Comparison of ENCODE assay signal across 1 cellular context in the genomic region with DNA sequence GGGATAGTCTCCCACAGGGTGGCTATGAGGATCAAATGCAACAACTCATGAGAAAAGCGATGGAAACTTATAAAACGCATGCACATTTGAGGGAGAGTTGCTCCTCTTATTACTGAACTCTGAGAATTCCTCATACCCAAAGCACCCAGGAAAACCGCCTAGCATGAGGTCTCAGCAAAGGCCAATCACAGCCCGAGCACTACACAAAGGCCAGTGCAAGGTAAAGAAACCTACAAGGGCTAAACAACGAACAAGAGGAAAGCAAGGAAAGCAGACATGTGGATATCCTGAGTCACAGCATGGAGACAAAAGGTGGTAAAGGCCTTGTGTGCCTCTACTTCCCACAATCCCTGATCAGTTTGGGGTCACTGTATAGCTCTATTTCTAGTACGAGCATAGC.
TF ChIP-seq lines count a peak whose summit lies in the region.

No MANE protein-coding gene starts in this region.

TF ChIP-seq in liver, 16 proteins besides CTCF, POLR2A, EP300 and RAD21:
- TF ChIP-seq FOXA1 (IDR thresholded peaks at IDR 0.05), result no peak
- TF ChIP-seq, protein P1, sequence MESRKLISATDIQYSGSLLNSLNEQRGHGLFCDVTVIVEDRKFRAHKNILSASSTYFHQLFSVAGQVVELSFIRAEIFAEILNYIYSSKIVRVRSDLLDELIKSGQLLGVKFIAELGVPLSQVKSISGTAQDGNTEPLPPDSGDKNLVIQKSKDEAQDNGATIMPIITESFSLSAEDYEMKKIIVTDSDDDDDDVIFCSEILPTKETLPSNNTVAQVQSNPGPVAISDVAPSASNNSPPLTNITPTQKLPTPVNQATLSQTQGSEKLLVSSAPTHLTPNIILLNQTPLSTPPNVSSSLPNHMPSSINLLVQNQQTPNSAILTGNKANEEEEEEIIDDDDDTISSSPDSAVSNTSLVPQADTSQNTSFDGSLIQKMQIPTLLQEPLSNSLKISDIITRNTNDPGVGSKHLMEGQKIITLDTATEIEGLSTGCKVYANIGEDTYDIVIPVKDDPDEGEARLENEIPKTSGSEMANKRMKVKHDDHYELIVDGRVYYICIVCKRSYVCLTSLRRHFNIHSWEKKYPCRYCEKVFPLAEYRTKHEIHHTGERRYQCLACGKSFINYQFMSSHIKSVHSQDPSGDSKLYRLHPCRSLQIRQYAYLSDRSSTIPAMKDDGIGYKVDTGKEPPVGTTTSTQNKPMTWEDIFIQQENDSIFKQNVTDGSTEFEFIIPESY (IDR thresholded peaks at IDR 0.05), result no peak
- TF ChIP-seq GABPA (IDR thresholded peaks at IDR 0.05 in 1 of 2, conservative IDR thresholded peaks at IDR 0.05 in 1 of 2), result no peak
- TF ChIP-seq HNF4G (IDR thresholded peaks at IDR 0.05), result no peak
- no peak for TF ChIP-seq RXRA (IDR thresholded peaks at IDR 0.05)
- no peak for TF ChIP-seq TAF1 (conservative IDR thresholded peaks at IDR 0.05)
- no peak for TF ChIP-seq SP1 (IDR thresholded peaks at IDR 0.05)
- no peak for TF ChIP-seq NR2F2 (IDR thresholded peaks at IDR 0.05)
- TF ChIP-seq, protein P2, sequence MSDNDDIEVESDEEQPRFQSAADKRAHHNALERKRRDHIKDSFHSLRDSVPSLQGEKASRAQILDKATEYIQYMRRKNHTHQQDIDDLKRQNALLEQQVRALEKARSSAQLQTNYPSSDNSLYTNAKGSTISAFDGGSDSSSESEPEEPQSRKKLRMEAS (IDR thresholded peaks at IDR 0.05), result no peak
- TF ChIP-seq FOXA2 (IDR thresholded peaks at IDR 0.05), result no peak
- TF ChIP-seq HNF4A (conservative IDR thresholded peaks at IDR 0.05), result no peak
- TF ChIP-seq YY1 (IDR thresholded peaks at IDR 0.05), result no peak
- TF ChIP-seq, protein P3, sequence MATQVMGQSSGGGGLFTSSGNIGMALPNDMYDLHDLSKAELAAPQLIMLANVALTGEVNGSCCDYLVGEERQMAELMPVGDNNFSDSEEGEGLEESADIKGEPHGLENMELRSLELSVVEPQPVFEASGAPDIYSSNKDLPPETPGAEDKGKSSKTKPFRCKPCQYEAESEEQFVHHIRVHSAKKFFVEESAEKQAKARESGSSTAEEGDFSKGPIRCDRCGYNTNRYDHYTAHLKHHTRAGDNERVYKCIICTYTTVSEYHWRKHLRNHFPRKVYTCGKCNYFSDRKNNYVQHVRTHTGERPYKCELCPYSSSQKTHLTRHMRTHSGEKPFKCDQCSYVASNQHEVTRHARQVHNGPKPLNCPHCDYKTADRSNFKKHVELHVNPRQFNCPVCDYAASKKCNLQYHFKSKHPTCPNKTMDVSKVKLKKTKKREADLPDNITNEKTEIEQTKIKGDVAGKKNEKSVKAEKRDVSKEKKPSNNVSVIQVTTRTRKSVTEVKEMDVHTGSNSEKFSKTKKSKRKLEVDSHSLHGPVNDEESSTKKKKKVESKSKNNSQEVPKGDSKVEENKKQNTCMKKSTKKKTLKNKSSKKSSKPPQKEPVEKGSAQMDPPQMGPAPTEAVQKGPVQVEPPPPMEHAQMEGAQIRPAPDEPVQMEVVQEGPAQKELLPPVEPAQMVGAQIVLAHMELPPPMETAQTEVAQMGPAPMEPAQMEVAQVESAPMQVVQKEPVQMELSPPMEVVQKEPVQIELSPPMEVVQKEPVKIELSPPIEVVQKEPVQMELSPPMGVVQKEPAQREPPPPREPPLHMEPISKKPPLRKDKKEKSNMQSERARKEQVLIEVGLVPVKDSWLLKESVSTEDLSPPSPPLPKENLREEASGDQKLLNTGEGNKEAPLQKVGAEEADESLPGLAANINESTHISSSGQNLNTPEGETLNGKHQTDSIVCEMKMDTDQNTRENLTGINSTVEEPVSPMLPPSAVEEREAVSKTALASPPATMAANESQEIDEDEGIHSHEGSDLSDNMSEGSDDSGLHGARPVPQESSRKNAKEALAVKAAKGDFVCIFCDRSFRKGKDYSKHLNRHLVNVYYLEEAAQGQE (IDR thresholded peaks at IDR 0.05), result no peak
- TF ChIP-seq JUND (IDR thresholded peaks at IDR 0.05), result no peak
- TF ChIP-seq EGR1 (IDR thresholded peaks at IDR 0.05; ENCODE audit: low read depth in 2 of 2), result no peak
- TF ChIP-seq ATF3 (IDR thresholded peaks at IDR 0.05), result no peak
